In genomic region chr13:41960700-41961697, GRCh38 we compare ENCODE assay signal across 8 cellular contexts. TPM values are rescaled to one million over a fixed set of nuclear protein-coding genes. Genes with fewer than 3 reads are reported as not detected.
DNase-seq lines count a peak whose midpoint lies in the region; ATAC-seq and TF ChIP-seq lines count a peak whose summit lies in the region.

Gene VWA8, minus strand, starts transcription at chr13:41961109. Its CDS starts 94 bp downstream, at chr13:41961015.

- H3K79me2 ChIP-seq in neural cell (replicated peaks; ENCODE audit: insufficient read depth, low read length) = peaks cover 6% of the 10 kb centered on the region

- peak within 1 kb of the TSS; percentile 70 for H3K4me3 ChIP-seq in Jurkat, Clone E6-1 (ENCODE audit: low read length)
- H3K4me3 ChIP-seq in foreskin fibroblast (ENCODE audit: low read depth in 1 of 2, low read length in 2 of 2) (peak within 1 kb of the TSS; percentile 75 to 82), neural cell (ENCODE audit: low read length) (peak within 1 kb of the TSS; percentile 81), stomach (peak within 1 kb of the TSS; percentile 85 to 98 (median 94))

- no peaks in the 10 kb centered on the region for H3K36me3 ChIP-seq in neural cell (ENCODE audit: insufficient read depth, low read length)
- H3K36me3 ChIP-seq in stomach = no peaks in the 10 kb centered on the region

- no peaks in the 10 kb centered on the region for H3K9me2 ChIP-seq in neural cell (ENCODE audit: insufficient read depth, low read length)

- H3F3A ChIP-seq in neural cell (ENCODE audit: insufficient read depth, low read length, poor library complexity, severe bottlenecking) = no peaks in the 10 kb centered on the region

- no peak for TF ChIP-seq EP300 in neural cell (conservative IDR thresholded peaks at IDR 0.05; ENCODE audit: poor library complexity, severe bottlenecking)
- no peak for TF ChIP-seq EP300 in stomach (IDR thresholded peaks at IDR 0.05)

- peak within 1 kb of the TSS; percentile 76 for H3K4me2 ChIP-seq in neural cell (ENCODE audit: low read length)

- peak; percentile 82 for ATAC-seq in GM21529 (IDR thresholded peaks at IDR 0.05; ENCODE audit: unreplicated experiment)

- TF ChIP-seq CTCF in foreskin fibroblast (IDR thresholded peaks at IDR 0.05; ENCODE audit: low read depth, low read length) (no peak), neural cell (IDR thresholded peaks at IDR 0.05; ENCODE audit: poor library complexity, severe bottlenecking) (no peak), stomach (IDR thresholded peaks at IDR 0.05) (no peak)

- peak; percentile 38 for DNase-seq in DMS53 treated with DMSO at 0.1 percent for 48 hours (lab: John Stamatoyannopoulos, UW; ENCODE audit: unreplicated experiment)
- DNase-seq in Jurkat, Clone E6-1 (ENCODE audit: low read depth, low spot score) = peak; percentile 78
- peak; percentile 61 to 64 for DNase-seq in SHP77 (lab: John Stamatoyannopoulos, UW)
- DNase-seq in activated effector memory CD4-positive, alpha-beta T cell treated with anti-CD3 and anti-CD28 coated beads, Interleukin-2, amount 50 U/mL, for 16 hours = peak; percentile 93
- DNase-seq in foreskin fibroblast = peak; percentile 77 to 93
- peak; percentile 85 for DNase-seq in stomach

- no peaks in the 10 kb centered on the region for H3K27me3 ChIP-seq in neural cell (ENCODE audit: insufficient read depth, low read depth, low read length)
- H3K27me3 ChIP-seq in stomach = no peaks in the 10 kb centered on the region

- WGBS in stomach, 5 donors = 2 to 5% (median 3%) methylated on average over 32 to 84 of the region's 84 CpGs

- peak within 1 kb of the TSS; percentile 71 for H3K9ac ChIP-seq in neural cell (ENCODE audit: low read length)

- peak within 1 kb of the TSS; percentile 94 for H2AFZ ChIP-seq in neural cell (ENCODE audit: low read depth, low read length)

- intact Hi-C loops in stomach (cut with DNase I; ENCODE audit: low total_unique reads) = no loop called here

- H3K27ac ChIP-seq in neural cell (ENCODE audit: low read length) (no peak within 1 kb of the TSS), stomach (peak within 1 kb of the TSS; percentile 80 to 88 (median 87))

- peak; percentile 33 for TF ChIP-seq RAD21 in neural cell (conservative IDR thresholded peaks at IDR 0.05)

- H4K20me1 ChIP-seq in neural cell (ENCODE audit: insufficient read depth) = no peaks in the 10 kb centered on the region

- no peak for TF ChIP-seq POLR2A in stomach (IDR thresholded peaks at IDR 0.05)

- H3K4me1 ChIP-seq in stomach = peaks cover 4 to 39% (median 21%) of the 10 kb centered on the region in 4 donors

- H3K9me3 ChIP-seq in neural cell (ENCODE audit: low read length) (no peaks in the 10 kb centered on the region), stomach (no peaks in the 10 kb centered on the region)

TF ChIP-seq in neural cell, 6 proteins besides CTCF, POLR2A, EP300 and RAD21:
- TF ChIP-seq MXI1 (conservative IDR thresholded peaks at IDR 0.05; ENCODE audit: poor library complexity, severe bottlenecking) (peak; percentile 64), TAF1 (IDR thresholded peaks at IDR 0.05; ENCODE audit: low read depth) (no peak), EZH2 (IDR thresholded peaks at IDR 0.05; ENCODE audit: borderline replicate concordance, insufficient read depth, low read length, poor library complexity, severe bottlenecking) (no peak), SMC3 (conservative IDR thresholded peaks at IDR 0.05; ENCODE audit: poor library complexity) (peak; percentile 29), POLR2AphosphoS5 (IDR thresholded peaks at IDR 0.05) (peak; percentile 55)
- TF ChIP-seq, protein P1, sequence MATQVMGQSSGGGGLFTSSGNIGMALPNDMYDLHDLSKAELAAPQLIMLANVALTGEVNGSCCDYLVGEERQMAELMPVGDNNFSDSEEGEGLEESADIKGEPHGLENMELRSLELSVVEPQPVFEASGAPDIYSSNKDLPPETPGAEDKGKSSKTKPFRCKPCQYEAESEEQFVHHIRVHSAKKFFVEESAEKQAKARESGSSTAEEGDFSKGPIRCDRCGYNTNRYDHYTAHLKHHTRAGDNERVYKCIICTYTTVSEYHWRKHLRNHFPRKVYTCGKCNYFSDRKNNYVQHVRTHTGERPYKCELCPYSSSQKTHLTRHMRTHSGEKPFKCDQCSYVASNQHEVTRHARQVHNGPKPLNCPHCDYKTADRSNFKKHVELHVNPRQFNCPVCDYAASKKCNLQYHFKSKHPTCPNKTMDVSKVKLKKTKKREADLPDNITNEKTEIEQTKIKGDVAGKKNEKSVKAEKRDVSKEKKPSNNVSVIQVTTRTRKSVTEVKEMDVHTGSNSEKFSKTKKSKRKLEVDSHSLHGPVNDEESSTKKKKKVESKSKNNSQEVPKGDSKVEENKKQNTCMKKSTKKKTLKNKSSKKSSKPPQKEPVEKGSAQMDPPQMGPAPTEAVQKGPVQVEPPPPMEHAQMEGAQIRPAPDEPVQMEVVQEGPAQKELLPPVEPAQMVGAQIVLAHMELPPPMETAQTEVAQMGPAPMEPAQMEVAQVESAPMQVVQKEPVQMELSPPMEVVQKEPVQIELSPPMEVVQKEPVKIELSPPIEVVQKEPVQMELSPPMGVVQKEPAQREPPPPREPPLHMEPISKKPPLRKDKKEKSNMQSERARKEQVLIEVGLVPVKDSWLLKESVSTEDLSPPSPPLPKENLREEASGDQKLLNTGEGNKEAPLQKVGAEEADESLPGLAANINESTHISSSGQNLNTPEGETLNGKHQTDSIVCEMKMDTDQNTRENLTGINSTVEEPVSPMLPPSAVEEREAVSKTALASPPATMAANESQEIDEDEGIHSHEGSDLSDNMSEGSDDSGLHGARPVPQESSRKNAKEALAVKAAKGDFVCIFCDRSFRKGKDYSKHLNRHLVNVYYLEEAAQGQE (IDR thresholded peaks at IDR 0.05; ENCODE audit: borderline replicate concordance) = peak; percentile 18
TF ChIP-seq in neural cell: peak in this region for 4.

RNA-seq across cellular contexts. Expression of gene VWA8, which starts in this region (rescaled TPM):
- 12.6 TPM for polyA plus RNA-seq in Jurkat, Clone E6-1 (2012; ENCODE audit: insufficient read depth, insufficient read length)
- polyA plus RNA-seq in neural cell (3.2 and 3.6 TPM in 2 replicates), stomach (1 to 10 TPM; 3.3 to 4.0 (median 3.5) TPM)
- polyA minus RNA-seq in neural cell = 26.5 and 29.4 TPM in 2 replicates
- total RNA-seq in stomach = 10 to 100 TPM; 25.4 to 99.2 (median 25.9) TPM

Comparison
In these comparisons a context has a peak if more than half of its experiments do, and no peak if none do; other contexts are left out.
1. DNase-seq: peak in every context shown above with its lines; median percentile 93 in activated effector memory CD4-positive, alpha-beta T cell treated with anti-CD3 and anti-CD28 coated beads, Interleukin-2, amount 50 U/mL, for 16 hours; 85 in foreskin fibroblast; 85 in stomach; 78 in Jurkat, Clone E6-1; 62 in SHP77; 38 in DMS53 treated with DMSO at 0.1 percent for 48 hours.